1 cellular context compared by ENCODE assay signal in the genomic region with DNA sequence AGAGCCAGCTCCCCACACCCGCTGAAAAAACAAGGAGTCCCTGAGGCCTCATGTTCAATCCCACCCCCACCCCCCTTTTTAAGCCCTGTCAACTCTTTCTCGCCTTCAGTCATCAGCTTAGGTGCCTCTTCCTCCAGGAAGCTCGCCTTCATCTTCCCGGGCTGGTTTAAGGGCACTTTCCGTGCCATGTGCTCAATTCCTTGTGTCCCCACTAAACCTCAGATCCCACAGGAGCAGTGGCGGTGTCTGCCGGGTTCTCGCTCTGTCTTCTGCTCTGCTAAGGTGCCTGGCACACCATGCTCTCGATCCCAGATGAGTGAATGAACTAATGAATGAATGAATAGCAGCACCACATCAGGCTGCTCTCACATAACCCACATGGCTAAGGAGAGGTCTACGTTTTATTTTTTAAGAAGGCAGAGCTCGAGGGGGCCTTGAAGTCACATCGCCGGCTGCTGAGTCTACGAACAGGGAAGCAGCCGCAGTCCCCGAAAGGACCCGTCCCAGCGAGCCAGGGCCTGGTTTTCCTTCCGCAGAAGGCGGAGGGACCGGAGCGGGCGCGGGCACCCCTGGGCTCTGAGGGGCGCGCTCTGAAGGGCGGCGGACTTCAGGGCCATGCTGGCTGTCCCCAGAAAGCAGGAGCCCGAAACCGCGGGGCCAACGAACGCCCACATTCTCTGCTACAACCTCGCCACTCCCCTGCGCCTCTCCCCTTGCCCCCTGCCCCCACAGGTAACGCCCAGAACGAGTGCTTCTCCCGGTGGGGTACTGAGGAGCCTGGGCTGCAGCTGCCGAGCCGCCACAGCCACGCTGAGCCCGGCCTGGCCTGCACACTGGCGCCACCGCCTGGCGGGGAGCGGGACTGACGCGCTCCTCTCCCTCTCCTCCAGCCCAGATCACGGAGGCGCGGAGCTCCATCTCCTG.
TF ChIP-seq lines count a peak whose summit lies in the region.

No MANE protein-coding gene starts in this region.

TF ChIP-seq in neural cell, 6 proteins besides CTCF, POLR2A, EP300 and RAD21:
- no peak for TF ChIP-seq EZH2 (IDR thresholded peaks at IDR 0.05; ENCODE audit: borderline replicate concordance, insufficient read depth, low read length, poor library complexity, severe bottlenecking)
- TF ChIP-seq SMC3 (conservative IDR thresholded peaks at IDR 0.05; ENCODE audit: poor library complexity), result peak; percentile 63
